Comparison of ENCODE assay signal across 8 cellular contexts in the genomic region with DNA sequence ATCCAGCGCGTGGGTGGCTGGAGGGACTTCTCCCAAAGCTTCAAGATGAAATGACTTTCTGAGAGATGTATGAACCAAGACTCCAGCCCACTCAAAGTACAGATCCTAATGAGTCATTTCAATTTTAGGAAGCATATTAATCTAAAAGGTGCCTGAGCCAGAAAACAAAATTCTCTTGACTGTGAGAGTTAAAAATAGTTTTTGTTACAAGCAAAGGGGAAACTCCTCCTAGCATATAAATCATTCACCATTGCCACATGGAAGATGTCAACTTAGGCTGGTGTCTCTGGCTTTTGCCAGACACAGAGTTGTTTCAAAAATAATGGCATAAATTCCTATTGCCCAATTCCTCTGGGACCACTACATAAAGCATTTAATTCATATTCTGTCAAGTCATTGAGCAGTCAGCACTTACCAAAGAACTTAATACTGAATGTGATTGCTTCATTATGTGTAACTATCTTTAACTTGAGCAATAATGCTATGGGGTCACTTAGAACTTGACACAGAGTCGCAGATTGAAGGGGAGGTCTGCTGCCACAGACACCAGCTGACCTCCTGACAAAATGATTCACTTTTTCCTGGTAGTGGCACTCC.
DNase-seq lines count a peak whose midpoint lies in the region; ATAC-seq and TF ChIP-seq lines count a peak whose summit lies in the region.

No MANE protein-coding gene starts in this region.

- H4K20me1 ChIP-seq in smooth muscle cell (ENCODE audit: low read depth) = no peaks in the 10 kb centered on the region

- peaks cover 13% of the 10 kb centered on the region for H3F3A ChIP-seq in smooth muscle cell (ENCODE audit: low read depth)

- no peaks in the 10 kb centered on the region for H3K27me3 ChIP-seq in smooth muscle cell (ENCODE audit: low read depth)

- H3K4me3 Mint-ChIP-seq in brain = peak overlapping the region in 2 of 5 experiments; percentile 20 to 54

- no peaks in the 10 kb centered on the region for H3K36me3 ChIP-seq in smooth muscle cell (ENCODE audit: low read depth)

- H3K9me3 ChIP-seq in smooth muscle cell (replicated peaks; ENCODE audit: low read depth) = no peaks in the 10 kb centered on the region

- peak overlapping the region; percentile 64 for H3K9ac ChIP-seq in smooth muscle cell (ENCODE audit: low read depth)

- no peaks in the 10 kb centered on the region for H3K79me2 ChIP-seq in smooth muscle cell (ENCODE audit: low read depth)

- H3K4me2 ChIP-seq in smooth muscle cell = peak overlapping the region; percentile 72

- H3K4me3 ChIP-seq in AG10803 (ENCODE audit: low read length) (no peak overlapping the region), smooth muscle cell (no peak overlapping the region)

- DNase-seq in AG10803 (ENCODE audit: low read depth) (peak; percentile 74), smooth muscle cell (lab: John Stamatoyannopoulos, UW; ENCODE audit: unreplicated experiment) (no peak), kidney tubule cell (ENCODE audit: low spot score) (no peak), COR-L47 (lab: John Stamatoyannopoulos, UW) (no peak), NCI-H1436 (lab: John Stamatoyannopoulos, UW) (no peak)

- no peaks in the 10 kb centered on the region for H3K9me3 Mint-ChIP-seq in brain

- ATAC-seq in GM19372 (IDR thresholded peaks at IDR 0.05; ENCODE audit: low read depth, unreplicated experiment) = peak; percentile 43
- peak; percentile 53 for ATAC-seq in HG03432 (IDR thresholded peaks at IDR 0.05; ENCODE audit: unreplicated experiment)

- 22% methylated on average over 3 of the region's 3 CpGs for whole genome bisulfite sequencing in smooth muscle cell (ENCODE audit: low lambda C conversion rate)

- H3K27me3 Mint-ChIP-seq in brain = no peaks in the 10 kb centered on the region

- H2AFZ ChIP-seq in smooth muscle cell (ENCODE audit: low read depth) = no peak overlapping the region

- TF ChIP-seq CTCF in AG10803 (conservative IDR thresholded peaks at IDR 0.05; ENCODE audit: low read length) = no peak
- no peak for TF ChIP-seq CTCF in brain (conservative IDR thresholded peaks at IDR 0.05)
- no peak for TF ChIP-seq CTCF in smooth muscle cell (IDR thresholded peaks at IDR 0.05; ENCODE audit: borderline replicate concordance, insufficient read depth, poor library complexity, severe bottlenecking)

- H3K4me1 Mint-ChIP-seq in brain = peaks cover 31% of the 10 kb centered on the region

- no peaks in the 10 kb centered on the region for H3K4me1 ChIP-seq in smooth muscle cell (ENCODE audit: low read depth)

- H3K27ac ChIP-seq in smooth muscle cell (ENCODE audit: low read depth) = peak overlapping the region; percentile 86

- H3K27ac Mint-ChIP-seq in brain = peak overlapping the region; percentile 1 to 72 (median 51)

- peaks cover 4% of the 10 kb centered on the region for H3K36me3 Mint-ChIP-seq in brain
